Comparison of ENCODE assay signal across 10 cellular contexts in the genomic region with DNA sequence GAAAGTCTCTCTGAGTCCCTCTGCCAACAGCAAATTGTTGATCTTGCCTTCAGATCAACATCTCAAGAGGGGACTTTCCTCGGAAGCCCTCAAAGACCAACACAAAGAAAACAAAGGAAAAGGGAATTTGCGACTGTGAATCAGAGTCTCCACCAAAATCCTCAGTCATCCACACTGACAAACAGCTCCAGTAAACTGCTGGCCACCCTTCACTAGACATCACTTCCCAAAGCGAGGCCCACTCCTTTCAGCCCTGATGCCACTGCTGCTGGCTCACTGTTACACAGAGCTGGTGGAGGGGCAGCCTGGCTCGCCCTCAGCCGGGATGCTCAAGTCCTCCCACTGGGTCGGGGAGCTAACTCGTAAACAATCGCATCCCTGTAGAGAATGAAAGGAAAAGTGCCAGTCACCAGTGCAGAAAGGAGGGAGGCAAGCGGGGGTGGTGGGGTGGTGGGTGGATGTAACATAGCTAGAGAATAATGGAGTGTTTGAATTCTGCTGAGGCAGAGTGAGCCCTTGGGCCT. TPM values are rescaled to one million over a fixed set of nuclear protein-coding genes. Genes with fewer than 3 reads are reported as not detected.
DNase-seq lines count a peak whose midpoint lies in the region; ATAC-seq, FAIRE-seq and TF ChIP-seq lines count a peak whose summit lies in the region.
"Had no signal": no experiment of that assay in that cellular context is flagged by ENCODE, and none has a peak within 500 bp of the region (broad histone marks: within the 10 kb centered on the region; RNA-seq: fewer than 3 reads in every experiment).

No MANE protein-coding gene starts in this region.

- TF ChIP-seq CTCF in nephron (IDR thresholded peaks at IDR 0.05; ENCODE audit: unreplicated experiment in 3 of 3) (no peak), transverse colon (IDR thresholded peaks at IDR 0.05) (no peak), kidney (IDR thresholded peaks at IDR 0.05; ENCODE audit: borderline replicate concordance, extremely low read depth, insufficient read depth) (no peak)

- peak overlapping the region; percentile 65 to 74 (median 72) for H3K27ac Mint-ChIP-seq in nephron
- H3K27ac Mint-ChIP-seq in T-cell: no peak overlapping the region

- FAIRE-seq in frontal cortex (lab: Jason Lieb, UNC) (no peak), kidney (lab: Jason Lieb, UNC) (no peak)

- H3K27me3 Mint-ChIP-seq in nephron (ENCODE audit: low read depth) (peaks cover 18% of the 10 kb centered on the region), T-cell (peaks cover 4 to 10% of the 10 kb centered on the region in 2 donors)

- no peak overlapping the region for H3K9ac ChIP-seq in trophoblast cell (ENCODE audit: low read length)
- H3K9ac ChIP-seq in kidney (ENCODE audit: low read length in 2 of 2): no peak overlapping the region

- H3K79me1 ChIP-seq in trophoblast cell (ENCODE audit: low read length): no peaks in the 10 kb centered on the region

- H3K79me2 ChIP-seq in trophoblast cell (ENCODE audit: control insufficient read depth, insufficient read depth, low read length, poor library complexity): no peaks in the 10 kb centered on the region

- no peak overlapping the region for H3K23ac ChIP-seq in trophoblast cell (ENCODE audit: low read length)

- H2AK5ac ChIP-seq in trophoblast cell (ENCODE audit: low read length): no peak overlapping the region

- no peak overlapping the region for H3K14ac ChIP-seq in trophoblast cell (ENCODE audit: low read length)

- H3K4me1 ChIP-seq in SJSA1 (replicated peaks) (peaks cover 35% of the 10 kb centered on the region), transverse colon (peaks cover 0 to 20% (median 7%) of the 10 kb centered on the region in 4 donors), trophoblast cell (ENCODE audit: control insufficient read depth in 1 of 2, insufficient read depth in 2 of 2, low read length in 2 of 2) (peaks cover 8% of the 10 kb centered on the region in 2 experiments), kidney (ENCODE audit: control insufficient read depth in 1 of 2, insufficient read depth in 1 of 2, low read depth in 1 of 2, low read length in 2 of 2) (no peaks in the 10 kb centered on the region)

- H4K91ac ChIP-seq in trophoblast cell (ENCODE audit: low read depth, low read length): no peak overlapping the region

- no peaks in the 10 kb centered on the region for H3K36me3 Mint-ChIP-seq in nephron (ENCODE audit: low read depth)
- no peaks in the 10 kb centered on the region for H3K36me3 Mint-ChIP-seq in T-cell

- TF ChIP-seq POLR2A in transverse colon (IDR thresholded peaks at IDR 0.05): no peak

- ATAC-seq in T-cell (replicated peaks in 1 of 4): no peak

- H3K4me2 ChIP-seq in trophoblast cell (ENCODE audit: low read length): no peak overlapping the region

- H3K27me3 ChIP-seq in SJSA1 (replicated peaks): no peaks in the 10 kb centered on the region
- no peaks in the 10 kb centered on the region for H3K27me3 ChIP-seq in transverse colon
- no peaks in the 10 kb centered on the region for H3K27me3 ChIP-seq in trophoblast cell (ENCODE audit: insufficient read depth, low read length)

- DNase-seq in SJSA1 (ENCODE audit: low read depth in 1 of 2, low spot score in 2 of 2): peak; percentile 67 to 81
- peak; percentile 42 to 63 for DNase-seq in frontal cortex (ENCODE audit: low spot score in 2 of 2)
- DNase-seq in transverse colon: no peak
- DNase-seq in T-cell: no peak
- no peak for DNase-seq in trophoblast cell
- no peak for DNase-seq in kidney
- DNase-seq: activated naive CD4-positive, alpha-beta T cell treated with Interleukin-2 at 50 U/mL for 16 hours; erythroblast had no signal

- H2BK5ac ChIP-seq in trophoblast cell (ENCODE audit: low read depth, low read length, poor library complexity): no peak overlapping the region

- H3K36me3 ChIP-seq in SJSA1 (no peaks in the 10 kb centered on the region), transverse colon (no peaks in the 10 kb centered on the region), trophoblast cell (ENCODE audit: control insufficient read depth in 1 of 2, insufficient read depth in 2 of 2, low read length in 2 of 2) (no peaks in the 10 kb centered on the region), kidney (ENCODE audit: control insufficient read depth in 1 of 2, insufficient read depth in 2 of 2, low read length in 2 of 2) (no peaks in the 10 kb centered on the region)

- H2AFZ ChIP-seq in trophoblast cell (ENCODE audit: insufficient read depth, low read length, poor library complexity): no peak overlapping the region

- H3K27ac ChIP-seq in SJSA1 (peak overlapping the region; percentile 60), transverse colon (peak overlapping the region in 3 of 4 donors; percentile 16 to 63 (median 46)), trophoblast cell (ENCODE audit: low read depth, low read length) (no peak overlapping the region), kidney (ENCODE audit: low read depth in 2 of 2, low read length in 2 of 2) (no peak overlapping the region)
- H3K27ac ChIP-seq: VCaP had no signal

- H3K4me3 Mint-ChIP-seq in nephron (no peak overlapping the region), T-cell (no peak overlapping the region)

- H3K4ac ChIP-seq in trophoblast cell (ENCODE audit: low read depth, low read length): no peak overlapping the region

- intact Hi-C loops in transverse colon (cut with DNase I; ENCODE audit: low total_unique reads) (no loop called here), kidney (cut with DNase I) (no loop called here)

- H3K18ac ChIP-seq in trophoblast cell (ENCODE audit: low read length): no peak overlapping the region

- H2BK12ac ChIP-seq in trophoblast cell (ENCODE audit: low read length): no peak overlapping the region

- no peak overlapping the region for H4K12ac ChIP-seq in trophoblast cell (ENCODE audit: low read depth, low read length)

- H4K8ac ChIP-seq in trophoblast cell (ENCODE audit: low read depth, low read length): no peak overlapping the region

- in situ Hi-C loops in transverse colon (cut with MboI; ENCODE audit: low pct_ligation_motif_present in 1 of 4, low pct_unique_long_range_greater_than_20kb in 1 of 4, low sequenced_read_pairs in 3 of 4): loop anchor here in 1 of 4 donors (25.0 kb wide), 1 partner anchor 522 kb away; no protein-coding TSS in a partner anchor

- H3K4me3 ChIP-seq in SJSA1 (no peak overlapping the region), transverse colon (no peak overlapping the region), trophoblast cell (ENCODE audit: low read depth, low read length) (no peak overlapping the region), kidney (ENCODE audit: low read length in 2 of 2) (no peak overlapping the region)

- CTCF ChIA-PET in T-cell (lab: Charles Lee): interaction anchor here in 1 of 2 donors (1.0 kb wide), 1 partner anchor 24 kb away, joined by 3 read pairs; no protein-coding TSS in a partner anchor

- H3K4me1 Mint-ChIP-seq in nephron: peaks cover 43% of the 10 kb centered on the region
- no peaks in the 10 kb centered on the region for H3K4me1 Mint-ChIP-seq in T-cell

- H3K9me3 ChIP-seq in SJSA1 (replicated peaks) (no peaks in the 10 kb centered on the region; the same call in 1 of the 2 replicates), transverse colon (no peaks in the 10 kb centered on the region), trophoblast cell (ENCODE audit: insufficient read depth, low read depth, low read length) (no peaks in the 10 kb centered on the region), kidney (ENCODE audit: control insufficient read depth in 1 of 2, low read length in 2 of 2) (no peaks in the 10 kb centered on the region)

- 52 to 54% methylated on average over 5 to 9 of the region's 9 CpGs for WGBS in transverse colon (ENCODE audit: low coverage in 1 of 2), 2 donors
- no CpG with 5 or more reads among the region's 9 CpGs for WGBS in trophoblast cell (ENCODE audit: extremely low coverage, insufficient coverage, insufficient read length)

- TF ChIP-seq EP300 in transverse colon (IDR thresholded peaks at IDR 0.05; ENCODE audit: low read depth): no peak

- H3K9me3 Mint-ChIP-seq in nephron (no peaks in the 10 kb centered on the region), T-cell (peaks cover 0 to 4% (median 0%) of the 10 kb centered on the region in 3 donors)

- POLR2A ChIA-PET in T-cell (lab: Charles Lee): no interaction called here

- no peak overlapping the region for H2BK120ac ChIP-seq in trophoblast cell (ENCODE audit: insufficient read depth, low read length, poor library complexity)

RNA-seq across cellular contexts. Expression of gene FGF1, which starts 1.3 kb away (rescaled TPM):
- total RNA-seq in SJSA1 (2014; rRNA removed; shearing (Covaris generic)): 15.5 and 36.7 TPM in 2 replicates
- 2.9 TPM for total RNA-seq in frontal cortex
- total RNA-seq in transverse colon: under 1 TPM in 2 of 4 donors, not detected in 2; 0.32 to 0.41 TPM
- not detected for total RNA-seq in T-cell
- 3.8 and 5.4 TPM in 2 replicates for polyA plus RNA-seq in trophoblast cell (2013)
- total RNA-seq in kidney: 2.1 TPM
- 89.7 TPM for polyA plus RNA-seq in kidney (ENCODE audit: insufficient read depth, low read depth, low replicate concordance)

Comparison
In these comparisons a context has a peak if more than half of its experiments do, and no peak if none do; other contexts are left out.
1. DNase-seq: peak in SJSA1 (2 of 2) and frontal cortex (2 of 2); none in transverse colon (single experiment), T-cell (0 of 34), trophoblast cell (0 of 2) and kidney (single experiment).
2. H3K27ac ChIP-seq: peak in SJSA1 (single experiment) and transverse colon (3 of 4); none in trophoblast cell (single experiment) and kidney (0 of 2).
3. H3K27ac Mint-ChIP-seq: peak in nephron (3 of 3); none in T-cell (0 of 2).